ENCODE assay signal across 25 cellular contexts in genomic region chr16:69633375-69633774, GRCh38.
"Had no signal": no experiment of that assay in that cellular context is flagged by ENCODE, and none has a peak within 500 bp of the region (broad histone marks: within the 10 kb centered on the region; RNA-seq: fewer than 3 reads in every experiment).

No MANE protein-coding gene starts in this region.

- H3K27ac ChIP-seq: hepatocyte, left ventricle myocardium inferior, ovary, right atrium auricular region, skin epidermis, stomach, testis, thyroid gland, transverse colon, upper lobe of left lung, vagina had no signal

- H3K36me3 ChIP-seq: ovary had no signal

- H3K27me3 ChIP-seq: hepatocyte, ovary, right atrium auricular region, stomach, testis, thyroid gland, transverse colon, upper lobe of left lung, vagina had no signal

- H3K4me3 ChIP-seq: hepatocyte, left ventricle myocardium inferior, lung, mucosa of descending colon, ovary, right atrium auricular region, skin epidermis, stomach, testis, thyroid gland, transverse colon, upper lobe of left lung, vagina had no signal

- DNase-seq: islet precursor cell; left ventricle myocardium inferior; mesendoderm; midbrain; mucosa of descending colon; naive thymus-derived CD4-positive, alpha-beta T cell; ovary; stimulated activated CD4-positive, alpha-beta T cell treated with anti-CD3 and anti-CD28 coated beads, Interleukin-12 subunit alpha, Interleukin-12 subunit beta, amount 100 ng/mL, for 4 hours; stimulated activated CD4-positive, alpha-beta T cell treated with anti-CD3 and anti-CD28 coated beads, Interleukin-15, amount 100 ng/mL, for 24 hours; stimulated activated CD4-positive, alpha-beta T cell treated with anti-CD3 and anti-CD28 coated beads, Interleukin-2, amount 100 ng/mL, for 24 hours; stimulated activated CD4-positive, alpha-beta T cell treated with anti-CD3 and anti-CD28 coated beads, Interleukin-4, amount 100 ng/mL, for 1 hour; stimulated activated naive B cell treated with anti-CD40 and anti-IgM and Interleukin-4, amounts not matched to agents 10 μg/mL and 1 μg/mL and 100 μg/mL, for 72 hours; stimulated activated naive CD8-positive, alpha-beta T cell treated with anti-CD3 and anti-CD28 coated beads, Interleukin-15, Interleukin-2, amounts not matched to agents 100 U/mL and 50 U/mL, for 24 hours; stomach; testis; thyroid gland; transverse colon; upper lobe of left lung had no signal

- ATAC-seq: mucosa of descending colon; naive thymus-derived CD4-positive, alpha-beta T cell; sciatic nerve; stimulated activated naive B cell treated with anti-CD40 and anti-IgM and Interleukin-4, amounts not matched to agents 10 μg/mL and 1 μg/mL and 100 μg/mL, for 72 hours; stimulated activated naive CD8-positive, alpha-beta T cell treated with anti-CD3 and anti-CD28 coated beads, Interleukin-15, Interleukin-2, amounts not matched to agents 100 U/mL and 50 U/mL, for 24 hours had no signal

- H3K4me1 ChIP-seq: left ventricle myocardium inferior, right atrium auricular region, testis, thyroid gland, transverse colon, upper lobe of left lung had no signal

- H3K27me3 Mint-ChIP-seq: naive thymus-derived CD4-positive, alpha-beta T cell; progenitor cell of endocrine pancreas; stimulated activated naive B cell treated with anti-CD40 and anti-IgM and Interleukin-4, amounts not matched to agents 10 μg/mL and 1 μg/mL and 100 μg/mL, for 72 hours had no signal

- H3K27ac Mint-ChIP-seq: naive thymus-derived CD4-positive, alpha-beta T cell; progenitor cell of endocrine pancreas; stimulated activated naive B cell treated with anti-CD40 and anti-IgM and Interleukin-4, amounts not matched to agents 10 μg/mL and 1 μg/mL and 100 μg/mL, for 72 hours had no signal

- H3K9me3 ChIP-seq: ovary, testis, thyroid gland, vagina had no signal

- H3K4me3 Mint-ChIP-seq: naive thymus-derived CD4-positive, alpha-beta T cell; stimulated activated naive B cell treated with anti-CD40 and anti-IgM and Interleukin-4, amounts not matched to agents 10 μg/mL and 1 μg/mL and 100 μg/mL, for 72 hours had no signal
